ENCODE assay signal across 1 cellular context in genomic region chr17:46942441-46943217, GRCh38.
TF ChIP-seq lines count a peak whose summit lies in the region.

No MANE protein-coding gene starts in this region.

TF ChIP-seq in K562, 482 proteins besides CTCF, POLR2A, EP300 and RAD21 (continued from another document):
- TF ChIP-seq, protein P1, sequence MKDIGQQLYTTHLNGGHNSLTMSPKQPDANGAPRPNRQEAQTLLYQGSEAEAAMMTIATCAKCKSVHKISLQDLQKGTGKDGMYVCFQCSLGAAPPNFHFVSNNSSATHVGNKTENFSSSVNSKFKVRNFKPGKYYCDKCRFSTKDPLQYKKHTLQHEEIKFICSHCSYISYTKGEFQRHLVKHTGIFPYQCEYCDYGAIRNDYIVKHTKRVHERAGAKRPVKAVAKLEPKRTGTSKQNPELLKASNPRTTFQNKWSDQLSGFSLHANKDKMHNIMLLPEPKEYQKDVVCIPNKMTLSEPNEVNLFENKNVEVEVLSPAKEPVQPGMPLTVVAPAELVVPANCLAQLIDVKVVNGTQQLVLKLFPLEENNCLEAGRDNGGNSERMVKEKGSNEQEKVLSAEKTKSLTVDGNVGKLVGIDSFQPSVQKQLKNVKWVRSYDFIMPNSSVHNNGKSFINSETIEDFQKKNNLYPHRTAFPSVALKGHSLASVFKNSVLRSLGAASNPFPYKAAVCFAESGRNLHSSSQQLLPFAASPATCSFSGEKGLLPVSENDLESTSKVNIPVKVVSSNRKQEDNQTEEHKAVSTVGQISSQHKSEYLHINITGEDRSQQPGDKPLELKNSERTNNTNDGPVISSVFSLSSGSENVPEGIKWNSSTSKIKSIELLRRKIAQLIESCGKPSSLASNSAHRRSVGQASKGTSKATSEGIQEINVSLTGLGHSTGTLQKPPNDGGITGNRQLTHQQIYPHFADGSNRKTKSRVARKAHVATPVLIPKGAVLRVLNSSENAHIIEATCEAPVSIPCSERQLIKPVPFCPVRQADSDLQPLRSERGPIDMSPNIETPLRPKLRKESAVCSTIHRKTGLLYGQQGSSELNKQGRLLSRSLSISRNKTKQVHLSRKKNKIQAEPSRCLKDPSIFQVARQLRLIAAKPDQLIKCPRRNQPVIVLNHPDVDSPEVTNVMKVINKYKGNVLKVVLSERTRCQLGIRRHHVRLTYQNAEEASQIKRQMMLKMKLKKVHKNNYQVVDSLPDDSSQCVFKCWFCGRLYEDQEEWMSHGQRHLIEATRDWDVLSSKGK (CRISPR knock-in tag; IDR thresholded peaks at IDR 0.05), result no peak
- no peak for TF ChIP-seq C11orf30 (IDR thresholded peaks at IDR 0.05; ENCODE audit: low read depth)
- no peak for TF ChIP-seq ZZZ3 (IDR thresholded peaks at IDR 0.05)
- no peak for TF ChIP-seq PKNOX1 (IDR thresholded peaks at IDR 0.05)
- TF ChIP-seq EZH2 (IDR thresholded peaks at IDR 0.05; ENCODE audit: borderline replicate concordance, low read depth, low read length), result no peak
- no peak for TF ChIP-seq ZNF12 (CRISPR knock-in tag; IDR thresholded peaks at IDR 0.05)
- TF ChIP-seq DIDO1 (tag; IDR thresholded peaks at IDR 0.05; ENCODE audit: low read depth), result no peak
- TF ChIP-seq SP1 (CRISPR knock-in tag; IDR thresholded peaks at IDR 0.05), result peak; percentile 21; the same call in 1 of the 2 replicates
- TF ChIP-seq MYBL2 (IDR thresholded peaks at IDR 0.05; ENCODE audit: low read depth), result no peak
- TF ChIP-seq MYBL2 (CRISPR knock-in tag; IDR thresholded peaks at IDR 0.05; ENCODE audit: borderline replicate concordance), result no peak
- no peak for TF ChIP-seq JUN (IDR thresholded peaks at IDR 0.05; ENCODE audit: borderline replicate concordance, low read depth, low read length)
- TF ChIP-seq JUN (CRISPR knock-in tag; IDR thresholded peaks at IDR 0.05; ENCODE audit: borderline replicate concordance), result no peak
- no peak for TF ChIP-seq KDM2B (CRISPR knock-in tag; IDR thresholded peaks at IDR 0.05)
- 0 out of 2 replicates have a peak, but pooled peaks have one; percentile 49 for TF ChIP-seq POLR2AphosphoS2 (IDR thresholded peaks at IDR 0.05; ENCODE audit: low read length)
- TF ChIP-seq RBM14 (IDR thresholded peaks at IDR 0.05; ENCODE audit: borderline replicate concordance, insufficient read depth, low read depth, low read length), result no peak
- TF ChIP-seq ILF3 (IDR thresholded peaks at IDR 0.05; ENCODE audit: borderline replicate concordance), result 0 out of 2 replicates have a peak, but pooled peaks have one; percentile 31
- no peak for TF ChIP-seq GABPA (tag; conservative IDR thresholded peaks at IDR 0.05; ENCODE audit: low read depth)
- TF ChIP-seq MTA1 (IDR thresholded peaks at IDR 0.05; ENCODE audit: borderline replicate concordance), result no peak
- TF ChIP-seq ASH1L (IDR thresholded peaks at IDR 0.05; ENCODE audit: borderline replicate concordance, low read depth, partially characterized antibody), result no peak
- TF ChIP-seq TCF15 (CRISPR knock-in tag; IDR thresholded peaks at IDR 0.05), result no peak
- no peak for TF ChIP-seq BACH1 (tag; IDR thresholded peaks at IDR 0.05)
- no peak for TF ChIP-seq ARNT (IDR thresholded peaks at IDR 0.05)
- no peak for TF ChIP-seq FOXJ3 (CRISPR knock-in tag; IDR thresholded peaks at IDR 0.05)
- TF ChIP-seq ZNF551 (CRISPR knock-in tag; IDR thresholded peaks at IDR 0.05), result no peak
- TF ChIP-seq ZSCAN32 (CRISPR knock-in tag; IDR thresholded peaks at IDR 0.05), result no peak
- no peak for TF ChIP-seq ZKSCAN1 (IDR thresholded peaks at IDR 0.05; ENCODE audit: low read depth, low read length)
- TF ChIP-seq ZNF395 (CRISPR knock-in tag; IDR thresholded peaks at IDR 0.05), result no peak
- TF ChIP-seq RBM39 (optimal IDR thresholded peaks at IDR 0.05; ENCODE audit: low read depth, low read length), result no peak
- TF ChIP-seq POLR2H (tag; IDR thresholded peaks at IDR 0.05; ENCODE audit: low read depth), result no peak
- TF ChIP-seq PML (IDR thresholded peaks at IDR 0.05; ENCODE audit: low read length), result 0 out of 2 replicates have a peak, but pooled peaks have one; percentile 10
- 0 out of 2 replicates have a peak, but pooled peaks have one; percentile 30 for TF ChIP-seq ZNF282 (CRISPR knock-in tag; IDR thresholded peaks at IDR 0.05)
- no peak for TF ChIP-seq PRMT5 (CRISPR knock-in tag; IDR thresholded peaks at IDR 0.05)
- no peak for TF ChIP-seq HLTF (IDR thresholded peaks at IDR 0.05)
- no peak for TF ChIP-seq PCBP2 (IDR thresholded peaks at IDR 0.05; ENCODE audit: low read depth, low read length, poor library complexity, severe bottlenecking)
- TF ChIP-seq, protein P2, sequence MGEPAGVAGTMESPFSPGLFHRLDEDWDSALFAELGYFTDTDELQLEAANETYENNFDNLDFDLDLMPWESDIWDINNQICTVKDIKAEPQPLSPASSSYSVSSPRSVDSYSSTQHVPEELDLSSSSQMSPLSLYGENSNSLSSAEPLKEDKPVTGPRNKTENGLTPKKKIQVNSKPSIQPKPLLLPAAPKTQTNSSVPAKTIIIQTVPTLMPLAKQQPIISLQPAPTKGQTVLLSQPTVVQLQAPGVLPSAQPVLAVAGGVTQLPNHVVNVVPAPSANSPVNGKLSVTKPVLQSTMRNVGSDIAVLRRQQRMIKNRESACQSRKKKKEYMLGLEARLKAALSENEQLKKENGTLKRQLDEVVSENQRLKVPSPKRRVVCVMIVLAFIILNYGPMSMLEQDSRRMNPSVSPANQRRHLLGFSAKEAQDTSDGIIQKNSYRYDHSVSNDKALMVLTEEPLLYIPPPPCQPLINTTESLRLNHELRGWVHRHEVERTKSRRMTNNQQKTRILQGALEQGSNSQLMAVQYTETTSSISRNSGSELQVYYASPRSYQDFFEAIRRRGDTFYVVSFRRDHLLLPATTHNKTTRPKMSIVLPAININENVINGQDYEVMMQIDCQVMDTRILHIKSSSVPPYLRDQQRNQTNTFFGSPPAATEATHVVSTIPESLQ (CRISPR knock-in tag; IDR thresholded peaks at IDR 0.05), result no peak
- TF ChIP-seq CCAR2 (IDR thresholded peaks at IDR 0.05; ENCODE audit: low read depth, low read length), result no peak
- TF ChIP-seq MAZ (CRISPR knock-in tag; conservative IDR thresholded peaks at IDR 0.05 in 1 of 2, IDR thresholded peaks at IDR 0.05 in 1 of 2), result no peak
- TF ChIP-seq, protein P3, sequence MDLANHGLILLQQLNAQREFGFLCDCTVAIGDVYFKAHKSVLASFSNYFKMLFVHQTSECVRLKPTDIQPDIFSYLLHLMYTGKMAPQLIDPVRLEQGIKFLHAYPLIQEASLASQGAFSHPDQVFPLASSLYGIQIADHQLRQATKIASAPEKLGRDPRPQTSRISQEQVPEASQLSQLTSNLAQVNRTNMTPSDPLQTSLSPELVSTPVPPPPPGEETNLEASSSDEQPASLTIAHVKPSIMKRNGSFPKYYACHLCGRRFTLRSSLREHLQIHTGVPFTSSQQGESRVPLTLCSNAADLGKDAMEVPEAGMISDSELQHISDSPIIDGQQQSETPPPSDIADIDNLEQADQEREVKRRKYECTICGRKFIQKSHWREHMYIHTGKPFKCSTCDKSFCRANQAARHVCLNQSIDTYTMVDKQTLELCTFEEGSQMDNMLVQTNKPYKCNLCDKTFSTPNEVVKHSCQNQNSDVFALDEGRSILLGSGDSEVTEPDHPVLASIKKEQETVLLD (IDR thresholded peaks at IDR 0.05), result no peak
- no peak for TF ChIP-seq NCOA2 (IDR thresholded peaks at IDR 0.05; ENCODE audit: partially characterized antibody in 2 of 2)
- TF ChIP-seq E2F5 (CRISPR knock-in tag; IDR thresholded peaks at IDR 0.05), result no peak
- no peak for TF ChIP-seq HMG20B (CRISPR knock-in tag; IDR thresholded peaks at IDR 0.05)
- TF ChIP-seq ZNF445 (CRISPR knock-in tag; IDR thresholded peaks at IDR 0.05; ENCODE audit: low read depth), result no peak
- no peak for TF ChIP-seq SMARCE1 (IDR thresholded peaks at IDR 0.05)
- TF ChIP-seq FOXK2 (conservative IDR thresholded peaks at IDR 0.05 in 1 of 2, IDR thresholded peaks at IDR 0.05 in 1 of 2; ENCODE audit: low read depth in 2 of 2), result no peak
- TF ChIP-seq ZNF586 (CRISPR knock-in tag; conservative IDR thresholded peaks at IDR 0.05), result no peak
- no peak for TF ChIP-seq SIN3A (IDR thresholded peaks at IDR 0.05; ENCODE audit: borderline replicate concordance in 2 of 2, control insufficient read depth in 1 of 2, low read depth in 2 of 2, low read length in 2 of 2)
- TF ChIP-seq, protein P4, sequence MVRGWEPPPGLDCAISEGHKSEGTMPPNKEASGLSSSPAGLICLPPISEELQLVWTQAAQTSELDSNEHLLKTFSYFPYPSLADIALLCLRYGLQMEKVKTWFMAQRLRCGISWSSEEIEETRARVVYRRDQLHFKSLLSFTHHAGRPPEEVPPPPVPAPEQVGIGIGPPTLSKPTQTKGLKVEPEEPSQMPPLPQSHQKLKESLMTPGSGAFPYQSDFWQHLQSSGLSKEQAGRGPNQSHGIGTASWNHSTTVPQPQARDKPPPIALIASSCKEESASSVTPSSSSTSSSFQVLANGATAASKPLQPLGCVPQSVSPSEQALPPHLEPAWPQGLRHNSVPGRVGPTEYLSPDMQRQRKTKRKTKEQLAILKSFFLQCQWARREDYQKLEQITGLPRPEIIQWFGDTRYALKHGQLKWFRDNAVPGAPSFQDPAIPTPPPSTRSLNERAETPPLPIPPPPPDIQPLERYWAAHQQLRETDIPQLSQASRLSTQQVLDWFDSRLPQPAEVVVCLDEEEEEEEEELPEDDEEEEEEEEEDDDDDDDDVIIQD (CRISPR knock-in tag; IDR thresholded peaks at IDR 0.05), result no peak
- no peak for TF ChIP-seq U2AF2 (optimal IDR thresholded peaks at IDR 0.05; ENCODE audit: low read depth, low read length)
- no peak for TF ChIP-seq POLR2G (IDR thresholded peaks at IDR 0.05; ENCODE audit: low read depth, low read length)
- TF ChIP-seq BHLHE40 (IDR thresholded peaks at IDR 0.05; ENCODE audit: low read length), result no peak
- no peak for TF ChIP-seq NFIX (CRISPR knock-in tag; IDR thresholded peaks at IDR 0.05; ENCODE audit: low read depth)
- TF ChIP-seq POLR2B (IDR thresholded peaks at IDR 0.05; ENCODE audit: low read depth, partially characterized antibody), result peak; percentile 19
- TF ChIP-seq ATF7 (IDR thresholded peaks at IDR 0.05), result no peak
- TF ChIP-seq MEIS2 (IDR thresholded peaks at IDR 0.05; ENCODE audit: partially characterized antibody), result no peak
- no peak for TF ChIP-seq EP400 (IDR thresholded peaks at IDR 0.05)
TF ChIP-seq in K562: peak in this region for 22.
